In the genomic region with DNA sequence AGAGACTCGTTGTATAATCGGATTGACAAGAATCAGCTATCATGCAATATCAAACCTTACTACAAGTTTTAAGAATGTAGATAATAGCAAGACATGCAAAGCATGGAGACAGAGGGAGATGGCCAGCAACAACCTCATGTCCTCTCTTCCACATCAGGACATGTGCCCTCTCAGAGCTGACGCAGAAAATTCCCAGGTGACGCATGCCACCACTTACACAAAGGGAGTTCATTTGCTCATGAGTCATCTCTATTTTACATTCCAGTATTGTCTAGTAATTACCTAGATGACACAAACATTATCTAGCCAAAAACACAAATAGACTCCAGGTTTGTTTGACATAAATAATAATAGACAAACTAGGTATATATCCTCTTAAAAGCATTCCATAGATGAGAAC, we compare ENCODE assay signal across 26 cellular contexts. TPM values are rescaled to one million over a fixed set of nuclear protein-coding genes. Genes with fewer than 3 reads are reported as not detected.
"Had no signal": no experiment of that assay in that cellular context is flagged by ENCODE, and none has a peak within 500 bp of the region (broad histone marks: within the 10 kb centered on the region; RNA-seq: fewer than 3 reads in every experiment).

No MANE protein-coding gene starts in this region.

- H3K9me3 Mint-ChIP-seq: activated naive CD8-positive, alpha-beta T cell treated with anti-CD3 and anti-CD28 coated beads for 36 hours; activated T-cell treated with anti-CD3 and anti-CD28 coated beads, Interleukin-2, amount 50 U/mL, for 4 hours; activated T-helper 2 cell treated with anti-CD3 and anti-CD28 coated beads, Interferon-gamma antibody, Interleukin-2, Interleukin-4, amounts not matched to agents 10 μg/mL and 5 μg/mL and 100 μg/mL, durations not matched to agents 14 hours and 24 hours and 36 hours; nephron had no signal

- H3K4me3 Mint-ChIP-seq: activated naive CD8-positive, alpha-beta T cell treated with anti-CD3 and anti-CD28 coated beads for 36 hours; activated T-cell treated with anti-CD3 and anti-CD28 coated beads, Interleukin-2, amount 50 U/mL, for 4 hours; nephron had no signal

- H3K36me3 Mint-ChIP-seq: activated naive CD8-positive, alpha-beta T cell treated with anti-CD3 and anti-CD28 coated beads for 36 hours had no signal

- H3K27me3 ChIP-seq: cardiac muscle cell, gastrocnemius medialis, neutrophil, upper lobe of right lung had no signal

- FAIRE-seq: pancreas, TTC549 had no signal

- H3K36me3 ChIP-seq: cardiac muscle cell, gastrocnemius medialis, neutrophil, pancreas, upper lobe of right lung had no signal

- H3K4me3 ChIP-seq: cardiac muscle cell, gastrocnemius medialis, pancreas, upper lobe of right lung had no signal

- H3K27ac Mint-ChIP-seq: activated naive CD8-positive, alpha-beta T cell treated with anti-CD3 and anti-CD28 coated beads for 36 hours; activated T-helper 2 cell treated with anti-CD3 and anti-CD28 coated beads, Interferon-gamma antibody, Interleukin-2, Interleukin-4, amounts not matched to agents 10 μg/mL and 5 μg/mL and 100 μg/mL, durations not matched to agents 14 hours and 24 hours and 36 hours; nephron had no signal

- DNase-seq: activated CD4-positive, alpha-beta T cell treated with anti-CD3 and anti-CD28 coated beads, Interleukin-2, amount 50 U/mL, for 4 hours; activated CD8-positive, alpha-beta memory T cell treated with anti-CD3 and anti-CD28 coated beads, Interleukin-2, amount 50 U/mL, for 48 hours; activated naive CD4-positive, alpha-beta T cell; activated naive CD8-positive, alpha-beta T cell treated with anti-CD3 and anti-CD28 coated beads for 36 hours; activated T-cell treated with anti-CD3 and anti-CD28 coated beads, Interleukin-2, amount 50 U/mL, for 4 hours; amniotic stem cell; erythroblast; gastrocnemius medialis; hippocampal formation; left cardiac atrium; mesenchymal stem cell; pancreas; right cardiac atrium; stimulated activated CD4-positive, alpha-beta T cell treated with anti-CD3 and anti-CD28 coated beads, Interleukin-12 subunit alpha, Interleukin-12 subunit beta, amount 100 ng/mL, for 4 hours; stimulated activated CD4-positive, alpha-beta T cell treated with anti-CD3 and anti-CD28 coated beads, Interleukin-4, amount 100 ng/mL, for 4 hours; stimulated activated naive CD8-positive, alpha-beta T cell treated with anti-CD3 and anti-CD28 coated beads, Interleukin-15, Interleukin-2, amounts not matched to agents 100 U/mL and 50 U/mL, for 24 hours; T-helper 1 cell; upper lobe of right lung had no signal

- H3K4me1 Mint-ChIP-seq: activated naive CD8-positive, alpha-beta T cell treated with anti-CD3 and anti-CD28 coated beads for 36 hours; nephron had no signal

- ATAC-seq: activated T-cell treated with anti-CD3 and anti-CD28 coated beads, Interleukin-2, amount 50 U/mL, for 4 hours; gastrocnemius medialis; left cardiac atrium; pancreas; right cardiac atrium; stimulated activated naive CD8-positive, alpha-beta T cell treated with anti-CD3 and anti-CD28 coated beads, Interleukin-15, Interleukin-2, amounts not matched to agents 100 U/mL and 50 U/mL, for 24 hours; upper lobe of right lung had no signal

- H3K4me1 ChIP-seq: gastrocnemius medialis, pancreas, upper lobe of right lung had no signal

- H3K27ac ChIP-seq: cardiac muscle cell, gastrocnemius medialis, neutrophil, pancreas, upper lobe of right lung had no signal

- H3K9me3 ChIP-seq: gastrocnemius medialis, neutrophil, pancreas, upper lobe of right lung had no signal

RNA-seq across cellular contexts. Expression of gene OPCML, which starts 38.1 kb away (rescaled TPM):
- total RNA-seq: activated CD8-positive, alpha-beta memory T cell treated with anti-CD3 and anti-CD28 coated beads for 36 hours; activated naive CD8-positive, alpha-beta T cell treated with anti-CD3 and anti-CD28 coated beads for 36 hours; activated T-cell treated with anti-CD3 and anti-CD28 coated beads, Interleukin-2, amount 50 U/mL, for 4 hours; activated T-helper 2 cell treated with anti-CD3 and anti-CD28 coated beads, Interferon-gamma antibody, Interleukin-2, Interleukin-4, amounts not matched to agents 10 μg/mL and 5 μg/mL and 100 μg/mL, durations not matched to agents 14 hours and 24 hours and 36 hours; gastrocnemius medialis; myocyte; pulmonary artery endothelial cell; upper lobe of right lung had no signal
